Comparison of ENCODE assay signal across 23 cellular contexts in genomic region chr2:29613792-29614266, GRCh38.
"Had no signal": no experiment of that assay in that cellular context is flagged by ENCODE, and none has a peak within 500 bp of the region (broad histone marks: within the 10 kb centered on the region; RNA-seq: fewer than 3 reads in every experiment).

No MANE protein-coding gene starts in this region.

- ATAC-seq: left colon; psoas muscle; sciatic nerve; stimulated activated naive B cell treated with anti-CD40 and anti-IgM and Interleukin-4, amounts not matched to agents 10 μg/mL and 1 μg/mL and 100 μg/mL, for 72 hours; stimulated activated naive CD8-positive, alpha-beta T cell treated with anti-CD3 and anti-CD28 coated beads, Interleukin-15, amount 100 ng/mL, for 72 hours had no signal

- H3K27ac ChIP-seq: colonic mucosa, hepatocyte, neutrophil, psoas muscle, spleen, testis, tibial nerve had no signal

- H3K4me2 ChIP-seq: hepatocyte had no signal

- H3K79me2 ChIP-seq: hepatocyte had no signal

- H3K9me3 ChIP-seq: colonic mucosa, neutrophil, psoas muscle, spleen, testis, tibial nerve had no signal

- DNase-seq: colonic mucosa; dermis blood vessel endothelial cell; effector CD4-positive, alpha-beta T cell; endodermal cell; erythroblast; foreskin melanocyte; head of caudate nucleus; left colon; mesendoderm; naive B cell; psoas muscle; spleen; stimulated activated CD4-positive, alpha-beta T cell treated with anti-CD3 and anti-CD28 coated beads, Interleukin-15, amount 100 ng/mL, for 24 hours; stimulated activated CD4-positive, alpha-beta T cell treated with anti-CD3 and anti-CD28 coated beads, Interleukin-1b, Interleukin-23, amount 100 ng/mL, for 48 hours; stimulated activated CD4-positive, alpha-beta T cell treated with anti-CD3 and anti-CD28 coated beads, Interleukin-4, amount 100 ng/mL, for 24 hours; stimulated activated naive B cell treated with anti-CD40 and anti-IgM and Interleukin-4, amounts not matched to agents 10 μg/mL and 1 μg/mL and 100 μg/mL, for 72 hours; stimulated activated naive CD8-positive, alpha-beta T cell treated with anti-CD3 and anti-CD28 coated beads, Interleukin-15, amount 100 ng/mL, for 72 hours; testis had no signal

- H2AFZ ChIP-seq: hepatocyte had no signal

- FAIRE-seq: endothelial cell of umbilical vein had no signal

- H3K27me3 ChIP-seq: colonic mucosa, hepatocyte, neutrophil, testis, tibial nerve had no signal

- H3K4me1 ChIP-seq: colonic mucosa, psoas muscle, spleen, testis, tibial nerve had no signal

- H3K36me3 ChIP-seq: colonic mucosa, neutrophil, spleen, tibial nerve had no signal

- H3K4me3 ChIP-seq: colonic mucosa, hepatocyte, psoas muscle, spleen, testis, tibial nerve had no signal
